In genomic region chr16:48054881-48055601, GRCh38 we compare ENCODE assay signal across 8 cellular contexts.
A peak's percentile ranks its signal among the peaks of the same experiment; 100 is the strongest.
DNase-seq lines count a peak whose midpoint lies in the region; ATAC-seq and TF ChIP-seq lines count a peak whose summit lies in the region.

No MANE protein-coding gene starts in this region.

- H3K4me3 Mint-ChIP-seq in activated T-helper 17 cell treated with anti-CD3 and anti-CD28 coated beads, Interleukin-2, amount 50 U/mL, for 72 hours: no peak overlapping the region
- peak overlapping the region; percentile 29 for H3K4me3 Mint-ChIP-seq in osteocyte (ENCODE audit: unreplicated experiment)

- ATAC-seq in HG02678 (IDR thresholded peaks at IDR 0.05; ENCODE audit: unreplicated experiment): peak; percentile 91
- peak; percentile 55 for ATAC-seq in activated T-helper 17 cell treated with anti-CD3 and anti-CD28 coated beads, Interleukin-2, amount 50 U/mL, for 72 hours (replicated peaks)

- peaks cover 9% of the 10 kb centered on the region for H3K27me3 Mint-ChIP-seq in activated T-helper 17 cell treated with anti-CD3 and anti-CD28 coated beads, Interleukin-2, amount 50 U/mL, for 72 hours
- peaks cover 6% of the 10 kb centered on the region for H3K27me3 Mint-ChIP-seq in osteocyte (ENCODE audit: unreplicated experiment)

- H3K36me3 Mint-ChIP-seq in activated T-helper 17 cell treated with anti-CD3 and anti-CD28 coated beads, Interleukin-2, amount 50 U/mL, for 72 hours (ENCODE audit: low read depth): no peaks in the 10 kb centered on the region
- H3K36me3 Mint-ChIP-seq in osteocyte (ENCODE audit: unreplicated experiment): no peaks in the 10 kb centered on the region

- no peaks in the 10 kb centered on the region for H3K9me3 Mint-ChIP-seq in activated T-helper 17 cell treated with anti-CD3 and anti-CD28 coated beads, Interleukin-2, amount 50 U/mL, for 72 hours
- H3K9me3 Mint-ChIP-seq in osteocyte (ENCODE audit: unreplicated experiment): no peaks in the 10 kb centered on the region

- DNase-seq in activated CD4-positive, alpha-beta T cell treated with anti-CD3 and anti-CD28 coated beads for 48 hours: peak; percentile 54
- no peak for DNase-seq in activated CD4-positive, alpha-beta T cell treated with anti-CD3 and anti-CD28 coated beads for 1 hour
- DNase-seq in NCI-H2227 (lab: John Stamatoyannopoulos, UW; ENCODE audit: unreplicated experiment) (peak; percentile 61), glomerular endothelial cell (ENCODE audit: extremely low read depth, low read depth, low spot score) (peak; percentile 22), osteocyte (ENCODE audit: extremely low spot score, unreplicated experiment) (no peak), NK-92 (lab: John Stamatoyannopoulos, UW; ENCODE audit: unreplicated experiment) (no peak)

- no peaks in the 10 kb centered on the region for H3K4me1 Mint-ChIP-seq in activated T-helper 17 cell treated with anti-CD3 and anti-CD28 coated beads, Interleukin-2, amount 50 U/mL, for 72 hours
- H3K4me1 Mint-ChIP-seq in osteocyte (ENCODE audit: unreplicated experiment): peaks cover 27% of the 10 kb centered on the region

- TF ChIP-seq CTCF in osteocyte (IDR thresholded peaks at IDR 0.05): peak; percentile 91

- no peak overlapping the region for H3K27ac Mint-ChIP-seq in activated T-helper 17 cell treated with anti-CD3 and anti-CD28 coated beads, Interleukin-2, amount 50 U/mL, for 72 hours
- H3K27ac Mint-ChIP-seq in osteocyte (ENCODE audit: unreplicated experiment): no peak overlapping the region

Comparison
In these comparisons a context has a peak if more than half of its experiments do, and no peak if none do; other contexts are left out.
1. DNase-seq: peak in activated CD4-positive, alpha-beta T cell treated with anti-CD3 and anti-CD28 coated beads for 48 hours (single experiment), NCI-H2227 (single experiment) and glomerular endothelial cell (single experiment); none in activated CD4-positive, alpha-beta T cell treated with anti-CD3 and anti-CD28 coated beads for 1 hour (single experiment), osteocyte (single experiment) and NK-92 (single experiment).